1 cellular context compared by ENCODE assay signal in genomic region chr2:230383453-230383852, GRCh38.
TF ChIP-seq lines count a peak whose summit lies in the region.

No MANE protein-coding gene starts in this region.

TF ChIP-seq in SK-N-SH, 30 proteins besides CTCF, POLR2A, EP300 and RAD21:
- TF ChIP-seq, protein P1, sequence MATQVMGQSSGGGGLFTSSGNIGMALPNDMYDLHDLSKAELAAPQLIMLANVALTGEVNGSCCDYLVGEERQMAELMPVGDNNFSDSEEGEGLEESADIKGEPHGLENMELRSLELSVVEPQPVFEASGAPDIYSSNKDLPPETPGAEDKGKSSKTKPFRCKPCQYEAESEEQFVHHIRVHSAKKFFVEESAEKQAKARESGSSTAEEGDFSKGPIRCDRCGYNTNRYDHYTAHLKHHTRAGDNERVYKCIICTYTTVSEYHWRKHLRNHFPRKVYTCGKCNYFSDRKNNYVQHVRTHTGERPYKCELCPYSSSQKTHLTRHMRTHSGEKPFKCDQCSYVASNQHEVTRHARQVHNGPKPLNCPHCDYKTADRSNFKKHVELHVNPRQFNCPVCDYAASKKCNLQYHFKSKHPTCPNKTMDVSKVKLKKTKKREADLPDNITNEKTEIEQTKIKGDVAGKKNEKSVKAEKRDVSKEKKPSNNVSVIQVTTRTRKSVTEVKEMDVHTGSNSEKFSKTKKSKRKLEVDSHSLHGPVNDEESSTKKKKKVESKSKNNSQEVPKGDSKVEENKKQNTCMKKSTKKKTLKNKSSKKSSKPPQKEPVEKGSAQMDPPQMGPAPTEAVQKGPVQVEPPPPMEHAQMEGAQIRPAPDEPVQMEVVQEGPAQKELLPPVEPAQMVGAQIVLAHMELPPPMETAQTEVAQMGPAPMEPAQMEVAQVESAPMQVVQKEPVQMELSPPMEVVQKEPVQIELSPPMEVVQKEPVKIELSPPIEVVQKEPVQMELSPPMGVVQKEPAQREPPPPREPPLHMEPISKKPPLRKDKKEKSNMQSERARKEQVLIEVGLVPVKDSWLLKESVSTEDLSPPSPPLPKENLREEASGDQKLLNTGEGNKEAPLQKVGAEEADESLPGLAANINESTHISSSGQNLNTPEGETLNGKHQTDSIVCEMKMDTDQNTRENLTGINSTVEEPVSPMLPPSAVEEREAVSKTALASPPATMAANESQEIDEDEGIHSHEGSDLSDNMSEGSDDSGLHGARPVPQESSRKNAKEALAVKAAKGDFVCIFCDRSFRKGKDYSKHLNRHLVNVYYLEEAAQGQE (IDR thresholded peaks at IDR 0.05; ENCODE audit: low read depth, low read length), result peak; percentile 79; the same call in 1 of the 2 replicates
- TF ChIP-seq MXI1 (IDR thresholded peaks at IDR 0.05; ENCODE audit: low read depth, low read length), result no peak
